In genomic region chr9:136508729-136509500, GRCh38 we compare ENCODE assay signal across 16 cellular contexts.
"Had no signal": no experiment of that assay in that cellular context is flagged by ENCODE, and none has a peak within 500 bp of the region (broad histone marks: within the 10 kb centered on the region; RNA-seq: fewer than 3 reads in every experiment).

No MANE protein-coding gene starts in this region.

- H3K4me3 ChIP-seq: cardiac muscle cell, hepatocyte, testis had no signal

- ATAC-seq: activated naive CD4-positive, alpha-beta T cell treated with anti-CD3 and anti-CD28 coated beads, Interleukin-2, amount 50 U/mL, for 72 hours; esophagus mucosa; left lobe of liver; natural killer cell; T-helper 17 cell had no signal

- H3K27me3 ChIP-seq: cardiac muscle cell, hepatocyte, testis had no signal

- DNase-seq: activated CD4-positive, alpha-beta T cell treated with anti-CD3 and anti-CD28 coated beads for 4 hours; activated effector memory CD4-positive, alpha-beta T cell treated with Interleukin-2 at 50 U/mL for 16 hours; islet precursor cell; mesendoderm; natural killer cell; nucleus accumbens; posterior cingulate gyrus; retina; stimulated activated naive CD4-positive, alpha-beta T cell treated with Interleukin-2 at 50 U/mL for 16 hours; T-helper 17 cell; testis had no signal

- H3K4me1 ChIP-seq: testis had no signal

- H3K9me3 ChIP-seq: testis had no signal

- H3K27ac ChIP-seq: cardiac muscle cell, hepatocyte, testis had no signal
